In the genomic region with DNA sequence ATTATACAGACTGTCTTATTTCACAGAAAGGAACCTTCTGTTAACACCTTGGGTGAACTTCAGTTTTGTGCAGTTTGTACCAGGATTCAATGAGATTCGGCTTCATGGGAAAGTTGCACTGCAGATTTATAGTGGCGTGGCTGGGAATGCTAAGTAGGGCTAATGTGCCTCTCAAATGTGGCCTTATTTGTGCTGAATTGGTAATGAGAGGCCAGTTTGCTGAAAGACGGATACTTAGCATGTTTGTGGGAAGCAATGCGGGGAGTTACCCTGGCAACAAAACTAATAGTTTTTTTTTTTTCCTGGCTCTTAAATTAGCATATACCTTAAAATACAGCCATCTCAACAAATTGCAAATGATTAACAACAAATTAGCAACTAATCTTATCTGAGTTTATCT, we compare ENCODE assay signal across 21 cellular contexts. TPM values are rescaled to one million over a fixed set of nuclear protein-coding genes. Genes with fewer than 3 reads are reported as not detected.
DNase-seq lines count a peak whose midpoint lies in the region; ATAC-seq and TF ChIP-seq lines count a peak whose summit lies in the region.
"Had no signal": no experiment of that assay in that cellular context is flagged by ENCODE, and none has a peak within 500 bp of the region (broad histone marks: within the 10 kb centered on the region; RNA-seq: fewer than 3 reads in every experiment).

No MANE protein-coding gene starts in this region.

- H3K27me3 Mint-ChIP-seq in chondrocyte (ENCODE audit: low read depth) = no peaks in the 10 kb centered on the region

- peaks cover 21% of the 10 kb centered on the region for H3K4me1 Mint-ChIP-seq in chondrocyte (ENCODE audit: low read depth)

- ATAC-seq in HG03439 (IDR thresholded peaks at IDR 0.05; ENCODE audit: unreplicated experiment) (no peak), GM21423 (IDR thresholded peaks at IDR 0.05; ENCODE audit: unreplicated experiment) (no peak), HG03159 (IDR thresholded peaks at IDR 0.05; ENCODE audit: unreplicated experiment) (no peak)
- ATAC-seq: Right ventricle myocardium inferior had no signal

- DNase-seq in Ammon's horn (ENCODE audit: low spot score) (peak; percentile 74), astrocyte of the cerebellum (ENCODE audit: low read depth) (peak; percentile 28), left kidney (ENCODE audit: low read depth, low spot score) (peak; percentile 73), prostate gland (ENCODE audit: low spot score) (no peak), chondrocyte (ENCODE audit: low spot score) (no peak)
- DNase-seq: EL, H9, IMR-90, Karpas-422, MG63, NCI-H1092, NCI-H2081 treated with DMSO at 0.1 percent for 48 hours, NCI-H510A, NCI-H82, Peyer's patch had no signal

- H3K4me1 ChIP-seq in prostate gland (replicated peaks) = peaks cover 4% of the 10 kb centered on the region
- H3K4me1 ChIP-seq: Peyer's patch had no signal

- peaks cover 5% of the 10 kb centered on the region for H3K9me3 Mint-ChIP-seq in chondrocyte (ENCODE audit: low read depth)

- intact Hi-C loops in prostate gland (cut with DNase I) = no loop called here

- H3K27ac ChIP-seq in prostate gland = peak overlapping the region; percentile 35 to 56
- H3K27ac ChIP-seq: C4-2B, Peyer's patch had no signal

- no peak overlapping the region for H3K27ac Mint-ChIP-seq in chondrocyte (ENCODE audit: unreplicated experiment)
- H3K27ac Mint-ChIP-seq: H9 had no signal

- in situ Hi-C loops in astrocyte of the cerebellum (cut with HindIII; ENCODE audit: low sequenced_read_pairs) = no loop called here

- H3K36me3 ChIP-seq in prostate gland = no peaks in the 10 kb centered on the region

- TF ChIP-seq POLR2A in prostate gland (IDR thresholded peaks at IDR 0.05) = no peak

- H3K9me3 ChIP-seq in prostate gland = no peaks in the 10 kb centered on the region
- H3K9me3 ChIP-seq: MG63, Peyer's patch had no signal

- 91% methylated on average over 4 of the region's 4 CpGs for WGBS in prostate gland

- H3K36me3 Mint-ChIP-seq in chondrocyte (ENCODE audit: low read depth) = peaks cover 21% of the 10 kb centered on the region

- no peak overlapping the region for H3K4me3 Mint-ChIP-seq in chondrocyte (ENCODE audit: unreplicated experiment)
- H3K4me3 Mint-ChIP-seq: H9 had no signal

- H3K4me3 ChIP-seq in astrocyte of the cerebellum (ENCODE audit: low read depth, low read length) (no peak overlapping the region), prostate gland (no peak overlapping the region)
- H3K4me3 ChIP-seq: MG63, Peyer's patch had no signal

- TF ChIP-seq CTCF in astrocyte of the cerebellum (IDR thresholded peaks at IDR 0.05; ENCODE audit: low read depth, low read length, missing control alignments) (no peak), prostate gland (IDR thresholded peaks at IDR 0.05) (no peak), chondrocyte (IDR thresholded peaks at IDR 0.05) (no peak)

- H3K27me3 ChIP-seq in prostate gland (replicated peaks; ENCODE audit: insufficient read depth) = no peaks in the 10 kb centered on the region
- H3K27me3 ChIP-seq: MG63, Peyer's patch had no signal

RNA-seq across cellular contexts. Expression of a gene that starts 28.6 kb away (rescaled TPM):
- total RNA-seq in prostate gland = 10 to 100 TPM in 1 of 2 donors, 1 to 10 TPM in 1; 1.6 to 13.5 TPM
- total RNA-seq in chondrocyte = 138 to 146 TPM (median 143 TPM) in 3 replicates
- total RNA-seq: A673 had no signal

RNA-seq across cellular contexts. Expression of a gene that starts 55.5 kb away (rescaled TPM):
- 10 to 100 TPM; 13.6 to 32.4 TPM for total RNA-seq in prostate gland
- 6.6 to 8.9 TPM (median 8.0 TPM) in 3 replicates for total RNA-seq in chondrocyte

Comparison
In these comparisons a context has a peak if more than half of its experiments do, and no peak if none do; other contexts are left out.
1. DNase-seq: peak in Ammon's horn (single experiment), astrocyte of the cerebellum (single experiment) and left kidney (single experiment); none in prostate gland (single experiment) and chondrocyte (single experiment).